In the genomic region with DNA sequence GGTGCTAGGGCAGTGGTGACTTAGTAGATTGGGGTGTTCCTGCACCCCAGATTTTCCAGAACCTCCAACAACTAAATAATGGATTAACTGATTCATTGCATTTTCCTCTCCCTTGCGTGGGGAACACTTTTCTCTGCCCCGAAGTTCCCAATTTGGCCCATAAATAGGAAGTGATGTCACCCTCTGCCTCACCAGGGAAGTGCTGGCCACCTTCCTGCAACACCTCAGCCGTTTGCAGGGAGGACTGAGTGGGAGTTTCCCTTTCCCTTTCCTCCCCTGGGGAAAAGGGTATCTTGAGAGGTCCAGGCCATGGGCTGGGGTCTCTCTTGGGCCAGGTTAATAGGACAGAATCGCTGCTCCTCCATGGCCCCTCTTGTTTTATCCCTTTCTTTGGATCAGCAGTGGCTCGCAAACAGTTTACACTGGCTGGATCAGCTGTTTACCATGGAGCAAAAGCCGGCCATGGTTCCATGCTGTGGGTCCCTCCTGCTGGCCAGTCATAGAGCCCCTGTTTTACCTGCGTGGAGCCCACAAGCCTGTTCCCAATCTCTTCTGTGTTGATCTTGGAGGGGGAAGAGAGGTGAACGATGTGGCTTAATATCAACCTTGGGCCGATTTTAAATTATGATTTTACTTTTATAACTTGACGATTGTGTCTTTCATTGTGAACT, we compare ENCODE assay signal across 21 cellular contexts.
DNase-seq lines count a peak whose midpoint lies in the region; ATAC-seq, FAIRE-seq and TF ChIP-seq lines count a peak whose summit lies in the region.
"Had no signal": no experiment of that assay in that cellular context is flagged by ENCODE, and none has a peak within 500 bp of the region (broad histone marks: within the 10 kb centered on the region; RNA-seq: fewer than 3 reads in every experiment).

No MANE protein-coding gene starts in this region.

- POLR2A ChIA-PET in CD8-positive, alpha-beta T cell (lab: Charles Lee): no interaction called here

- H3K9me3 ChIP-seq in BLaER1: no peaks in the 10 kb centered on the region
- H3K9me3 ChIP-seq in keratinocyte (ENCODE audit: control insufficient read depth, low read depth, low read length): no peaks in the 10 kb centered on the region
- H3K9me3 ChIP-seq in CD8-positive, alpha-beta T cell (ENCODE audit: low read length): no peaks in the 10 kb centered on the region

- no peaks in the 10 kb centered on the region for H3K4me1 Mint-ChIP-seq in GM23338
- H3K4me1 Mint-ChIP-seq in CD8-positive, alpha-beta T cell (ENCODE audit: low read depth): no peaks in the 10 kb centered on the region
- H3K4me1 Mint-ChIP-seq: CD4-positive, CD25-positive, alpha-beta regulatory T cell had no signal

- H3K9me2 ChIP-seq in GM23338 (ENCODE audit: insufficient read depth): no peaks in the 10 kb centered on the region

- H3K27ac ChIP-seq in BLaER1 (peak overlapping the region; percentile 21; the same call in 1 of the 2 replicates), GM23338 (ENCODE audit: low read depth) (no peak overlapping the region), keratinocyte (ENCODE audit: control insufficient read depth, insufficient read depth, low read length) (no peak overlapping the region)
- no peak overlapping the region for H3K27ac ChIP-seq in CD8-positive, alpha-beta T cell (ENCODE audit: low read depth, low read length)

- ATAC-seq in GM23338 (peak; percentile 62), GM18519 (IDR thresholded peaks at IDR 0.05; ENCODE audit: low FRiP score, unreplicated experiment) (no peak)
- no peak for ATAC-seq in CD8-positive, alpha-beta T cell

- H3F3A ChIP-seq in GM23338 (replicated peaks; ENCODE audit: low read depth): no peaks in the 10 kb centered on the region

- H3K36me3 Mint-ChIP-seq in GM23338 (ENCODE audit: low read depth): no peaks in the 10 kb centered on the region
- H3K36me3 Mint-ChIP-seq in CD8-positive, alpha-beta T cell: no peaks in the 10 kb centered on the region
- H3K36me3 Mint-ChIP-seq: CD4-positive, CD25-positive, alpha-beta regulatory T cell had no signal

- H3K4me2 ChIP-seq in BLaER1 (peak overlapping the region; percentile 25), GM23338 (no peak overlapping the region), keratinocyte (ENCODE audit: control insufficient read depth, extremely low read depth, insufficient read depth, low read depth, low read length) (no peak overlapping the region)

- dilution Hi-C loops in keratinocyte (cut with MboI; ENCODE audit: extremely low pct_ligation_motif_present, low sequenced_read_pairs): no loop called here

- H3K4me3 ChIP-seq in BLaER1: no peak overlapping the region
- H3K4me3 ChIP-seq in GM23338: no peak overlapping the region
- H3K4me3 ChIP-seq in NB4 (ENCODE audit: low read depth, low read length): no peak overlapping the region
- no peak overlapping the region for H3K4me3 ChIP-seq in keratinocyte (ENCODE audit: control insufficient read depth in 2 of 3, extremely low read depth in 1 of 3, insufficient read depth in 2 of 3, low read depth in 1 of 3, low read length in 3 of 3)
- H3K4me3 ChIP-seq in CD8-positive, alpha-beta T cell (ENCODE audit: low read depth, low read length): no peak overlapping the region

- no peak for FAIRE-seq in keratinocyte (lab: Jason Lieb, UNC)
- FAIRE-seq: RCC 7860 had no signal

- H3K79me2 ChIP-seq in GM23338 (replicated peaks; ENCODE audit: insufficient read depth) (no peaks in the 10 kb centered on the region), keratinocyte (ENCODE audit: control insufficient read depth, insufficient read depth, low read length) (no peaks in the 10 kb centered on the region)

- no peaks in the 10 kb centered on the region for H3K9me1 ChIP-seq in keratinocyte (ENCODE audit: control insufficient read depth, extremely low read depth, insufficient read depth, low read length)

- TF ChIP-seq POLR2A in NB4 (IDR thresholded peaks at IDR 0.05; ENCODE audit: extremely low read depth, insufficient read length): no peak

- no peak overlapping the region for H3K27ac Mint-ChIP-seq in GM23338
- no peak overlapping the region for H3K27ac Mint-ChIP-seq in CD8-positive, alpha-beta T cell
- H3K27ac Mint-ChIP-seq: T-helper 1 cell treated with Interleukin-12 subunit alpha and Interleukin-12 subunit beta and Interleukin-4 antibody, amounts not matched to agents 30 μg/mL and 1 μg/mL, for 36 hours had no signal

- H3K9me3 Mint-ChIP-seq in GM23338: no peaks in the 10 kb centered on the region
- no peaks in the 10 kb centered on the region for H3K9me3 Mint-ChIP-seq in CD8-positive, alpha-beta T cell
- H3K9me3 Mint-ChIP-seq: T-helper 1 cell treated with Interleukin-12 subunit alpha and Interleukin-12 subunit beta and Interleukin-4 antibody, amounts not matched to agents 30 μg/mL and 1 μg/mL, for 36 hours had no signal

- peaks cover 8% of the 10 kb centered on the region for H3K4me1 ChIP-seq in BLaER1
- no peaks in the 10 kb centered on the region for H3K4me1 ChIP-seq in GM23338 (ENCODE audit: insufficient read depth)
- no peaks in the 10 kb centered on the region for H3K4me1 ChIP-seq in keratinocyte (ENCODE audit: control insufficient read depth, extremely low read depth, insufficient read depth, low read length)
- H3K4me1 ChIP-seq in CD8-positive, alpha-beta T cell (ENCODE audit: insufficient read depth, low read length): no peaks in the 10 kb centered on the region

- CTCF ChIA-PET in CD8-positive, alpha-beta T cell (lab: Charles Lee): no interaction called here

- H3K9ac ChIP-seq in BLaER1 (no peak overlapping the region), keratinocyte (ENCODE audit: control insufficient read depth, extremely low read depth, insufficient read depth, low read length) (no peak overlapping the region)

- H2AFZ ChIP-seq in GM23338: peak overlapping the region; percentile 81
- peak overlapping the region; percentile 64 for H2AFZ ChIP-seq in keratinocyte (ENCODE audit: control insufficient read depth, low read length)

- H3K4me3 Mint-ChIP-seq in GM23338: no peak overlapping the region
- no peak overlapping the region for H3K4me3 Mint-ChIP-seq in CD8-positive, alpha-beta T cell
- H3K4me3 Mint-ChIP-seq: CD4-positive, CD25-positive, alpha-beta regulatory T cell; T-helper 1 cell treated with Interleukin-12 subunit alpha and Interleukin-12 subunit beta and Interleukin-4 antibody, amounts not matched to agents 30 μg/mL and 1 μg/mL, for 36 hours had no signal

- no peak for TF ChIP-seq CTCF in GM23338 (conservative IDR thresholded peaks at IDR 0.05; ENCODE audit: low read depth in 2 of 2)
- TF ChIP-seq CTCF in NB4 (IDR thresholded peaks at IDR 0.05; ENCODE audit: low read depth, low read length): no peak
- no peak for TF ChIP-seq CTCF in keratinocyte (optimal IDR thresholded peaks at IDR 0.05 in 1 of 3, IDR thresholded peaks at IDR 0.05 in 1 of 3, conservative IDR thresholded peaks at IDR 0.05 in 1 of 3; ENCODE audit: extremely low read depth in 1 of 3, insufficient read depth in 2 of 3, low read length in 3 of 3)
- TF ChIP-seq CTCF in CD8-positive, alpha-beta T cell (IDR thresholded peaks at IDR 0.05): no peak

- DNase-seq in GM23338 (ENCODE audit: low spot score): no peak
- DNase-seq in NB4 (ENCODE audit: low read depth): peak; percentile 7
- no peak for DNase-seq in keratinocyte (ENCODE audit: low read depth, low spot score)
- no peak for DNase-seq in RPMI8226
- DNase-seq in CD8-positive, alpha-beta T cell: no peak
- DNase-seq: ACHN; AML-193; Calu3; CD4-positive, CD25-positive, alpha-beta regulatory T cell; DMS53; HCEC 1CT; MM.1S; NCI-H1436; NCI-H2029 treated with DMSO at 0.1 percent for 48 hours; NCI-H2171 treated with DMSO at 0.1 percent for 48 hours; NCI-H446 treated with DMSO at 0.1 percent for 48 hours; SIG-M5 had no signal

- H3K27me3 Mint-ChIP-seq in GM23338 (ENCODE audit: insufficient read depth, low read depth, poor library complexity): peaks cover 4% of the 10 kb centered on the region
- H3K27me3 Mint-ChIP-seq in CD8-positive, alpha-beta T cell (ENCODE audit: low read depth): peaks cover 17% of the 10 kb centered on the region

- H3K27me3 ChIP-seq in BLaER1 (no peaks in the 10 kb centered on the region), GM23338 (ENCODE audit: insufficient read depth) (no peaks in the 10 kb centered on the region), keratinocyte (ENCODE audit: control insufficient read depth, extremely low read depth, insufficient read depth, low read length) (no peaks in the 10 kb centered on the region)
- H3K27me3 ChIP-seq in CD8-positive, alpha-beta T cell (ENCODE audit: insufficient read depth, low read length): no peaks in the 10 kb centered on the region

- no peaks in the 10 kb centered on the region for H3K36me3 ChIP-seq in BLaER1
- no peaks in the 10 kb centered on the region for H3K36me3 ChIP-seq in GM23338 (ENCODE audit: insufficient read depth)
- no peaks in the 10 kb centered on the region for H3K36me3 ChIP-seq in keratinocyte (ENCODE audit: control insufficient read depth in 2 of 2, extremely low read depth in 1 of 2, insufficient read depth in 2 of 2, low read length in 2 of 2)
- no peaks in the 10 kb centered on the region for H3K36me3 ChIP-seq in CD8-positive, alpha-beta T cell (ENCODE audit: insufficient read depth, low read length)

- intact Hi-C loops in CD8-positive, alpha-beta T cell (cut with DNase I, micrococcal nuclease): no loop called here

- H4K20me1 ChIP-seq in BLaER1 (no peaks in the 10 kb centered on the region), GM23338 (replicated peaks; ENCODE audit: insufficient read depth) (no peaks in the 10 kb centered on the region), keratinocyte (ENCODE audit: control insufficient read depth, extremely low read depth, insufficient read depth, low read length) (no peaks in the 10 kb centered on the region)

TF ChIP-seq in GM23338, 12 proteins besides CTCF, POLR2A, EP300 and RAD21 (continues in another document):
- no peak for TF ChIP-seq CREB1 (CRISPR knock-in tag; IDR thresholded peaks at IDR 0.05; ENCODE audit: low read depth)
- no peak for TF ChIP-seq ZNF331 (CRISPR knock-in tag; IDR thresholded peaks at IDR 0.05; ENCODE audit: low read depth)
- no peak for TF ChIP-seq POLR2AphosphoS5 (IDR thresholded peaks at IDR 0.05; ENCODE audit: low read depth)
